Comparison of ENCODE assay signal across 9 cellular contexts in the genomic region with DNA sequence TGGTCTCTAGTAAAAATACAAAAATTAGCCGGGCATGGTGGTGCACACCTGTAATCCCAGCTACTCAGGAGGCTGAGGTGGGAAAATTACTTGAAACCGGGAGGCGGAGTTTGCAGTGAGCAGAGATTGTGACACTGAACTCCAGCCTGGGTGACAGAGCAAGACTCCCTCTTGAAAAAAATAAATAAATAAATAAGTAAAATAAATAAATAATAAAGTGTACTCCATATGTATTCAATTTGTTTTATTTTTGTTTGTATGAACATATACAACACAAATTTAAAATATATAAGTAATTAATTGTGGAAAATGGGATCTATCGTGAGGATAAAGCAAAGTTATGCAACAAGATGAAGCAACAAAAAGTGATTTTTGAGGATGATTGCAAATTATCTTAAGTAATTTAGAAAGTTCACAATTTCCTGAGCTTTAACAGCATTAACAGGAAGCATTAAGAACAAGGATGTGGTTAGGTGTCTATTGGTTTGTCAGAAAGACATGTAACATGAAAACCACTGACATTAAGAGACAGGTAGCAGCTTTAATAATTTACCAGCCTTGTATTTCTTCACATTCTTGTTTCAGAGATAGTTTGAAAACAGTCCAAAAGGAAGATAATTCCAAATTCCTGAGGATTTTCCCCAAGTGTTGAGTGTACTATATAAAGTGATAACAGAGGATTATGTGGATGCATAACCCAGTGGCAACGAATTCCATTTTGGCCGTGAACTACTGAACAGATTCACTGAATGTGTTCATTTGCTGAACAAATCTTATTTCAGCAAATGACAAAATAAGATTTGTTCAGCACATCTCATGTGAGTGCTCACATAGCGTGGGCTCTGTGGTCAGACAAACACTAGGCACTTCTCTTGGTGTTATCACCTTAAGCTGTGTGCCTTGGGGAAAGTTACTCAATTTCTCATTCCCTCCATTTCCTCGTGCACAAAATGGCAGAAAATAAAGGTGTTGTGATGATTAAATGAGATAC.
DNase-seq lines count a peak whose midpoint lies in the region; ATAC-seq, FAIRE-seq and TF ChIP-seq lines count a peak whose summit lies in the region.
"Had no signal": no experiment of that assay in that cellular context is flagged by ENCODE, and none has a peak within 500 bp of the region (broad histone marks: within the 10 kb centered on the region; RNA-seq: fewer than 3 reads in every experiment).

No MANE protein-coding gene starts in this region.

- no peaks in the 10 kb centered on the region for H3K27me3 Mint-ChIP-seq in T-helper 2 cell treated with Interferon-gamma antibody and Interleukin-4, amounts not matched to agents 5 μg/mL and 100 μg/mL, for 36 hours (ENCODE audit: low read depth)
- H3K27me3 Mint-ChIP-seq in natural killer cell (ENCODE audit: low read depth in 2 of 2), result no peaks in the 10 kb centered on the region
- H3K27me3 Mint-ChIP-seq in nephron progenitor cell (ENCODE audit: low read depth, poor library complexity), result no peaks in the 10 kb centered on the region

- intact Hi-C loops in natural killer cell (cut with micrococcal nuclease), result loop anchor here (10.0 kb wide), 1 partner anchor 566 kb away; the partner anchor contains the start of gene SINHCAF

- peak overlapping the region; percentile 85 for H3K27ac Mint-ChIP-seq in T-helper 2 cell treated with Interferon-gamma antibody and Interleukin-4, amounts not matched to agents 5 μg/mL and 100 μg/mL, for 36 hours
- H3K27ac Mint-ChIP-seq in natural killer cell, result peak overlapping the region; percentile 86 to 87
- no peak overlapping the region for H3K27ac Mint-ChIP-seq in nephron progenitor cell

- ATAC-seq in GM18511 (IDR thresholded peaks at IDR 0.05; ENCODE audit: unreplicated experiment), result peak; percentile 63
- ATAC-seq in HG03108 (IDR thresholded peaks at IDR 0.05; ENCODE audit: unreplicated experiment), result peak; percentile 63
- peak; percentile 75 to 86 (median 85) for ATAC-seq in natural killer cell

- H3K4me3 Mint-ChIP-seq in T-helper 2 cell treated with Interferon-gamma antibody and Interleukin-4, amounts not matched to agents 5 μg/mL and 100 μg/mL, for 36 hours, result peak overlapping the region; percentile 42
- H3K4me3 Mint-ChIP-seq in natural killer cell (peak overlapping the region; percentile 75), nephron progenitor cell (no peak overlapping the region)

- DNase-seq in T-helper 2 cell treated with Interferon-gamma antibody and Interleukin-4, amounts not matched to agents 5 μg/mL and 100 μg/mL, for 36 hours (ENCODE audit: low spot score), result peak; percentile 7
- DNase-seq in natural killer cell (no peak), DMS153 (lab: John Stamatoyannopoulos, UW) (no peak), D721Med (ENCODE audit: insufficient read length, low spot score) (no peak), nephron progenitor cell (no peak), mucosa of gallbladder (ENCODE audit: low spot score) (no peak)
- DNase-seq: NCI-H146 had no signal

- FAIRE-seq in D721Med (lab: Jason Lieb, UNC), result no peak

- peaks cover 63% of the 10 kb centered on the region for H3K36me3 Mint-ChIP-seq in T-helper 2 cell treated with Interferon-gamma antibody and Interleukin-4, amounts not matched to agents 5 μg/mL and 100 μg/mL, for 36 hours (ENCODE audit: low read depth)
- H3K36me3 Mint-ChIP-seq in natural killer cell (peaks cover 11% of the 10 kb centered on the region), nephron progenitor cell (ENCODE audit: low read depth) (peaks cover 22% of the 10 kb centered on the region)

- TF ChIP-seq CTCF in natural killer cell (IDR thresholded peaks at IDR 0.05) (no peak), D721Med (IDR thresholded peaks at IDR 0.05; ENCODE audit: insufficient read depth, missing control alignments) (no peak), nephron progenitor cell (IDR thresholded peaks at IDR 0.05) (no peak)

- peaks cover 26% of the 10 kb centered on the region for H3K4me1 Mint-ChIP-seq in T-helper 2 cell treated with Interferon-gamma antibody and Interleukin-4, amounts not matched to agents 5 μg/mL and 100 μg/mL, for 36 hours (ENCODE audit: low read depth)
- H3K4me1 Mint-ChIP-seq in natural killer cell (peaks cover 67 to 71% of the 10 kb centered on the region in 2 donors), nephron progenitor cell (peaks cover 6% of the 10 kb centered on the region)

- H3K9me3 Mint-ChIP-seq in T-helper 2 cell treated with Interferon-gamma antibody and Interleukin-4, amounts not matched to agents 5 μg/mL and 100 μg/mL, for 36 hours, result peaks cover 61% of the 10 kb centered on the region
- H3K9me3 Mint-ChIP-seq in natural killer cell, result peaks cover 2% of the 10 kb centered on the region in 2 donors
- peaks cover 64% of the 10 kb centered on the region for H3K9me3 Mint-ChIP-seq in nephron progenitor cell
